8 cellular contexts compared by ENCODE assay signal in genomic region chr22:38504731-38505594, GRCh38. TPM values are rescaled to one million over a fixed set of nuclear protein-coding genes. Genes with fewer than 3 reads are reported as not detected.
DNase-seq lines count a peak whose midpoint lies in the region; ATAC-seq and TF ChIP-seq lines count a peak whose summit lies in the region.

No MANE protein-coding gene starts in this region.

- ATAC-seq in lower lobe of right lung: peak; percentile 24 to 46

- H3K9me3 ChIP-seq in BLaER1 treated with 17β-estradiol and CSF1 and Interleukin-3, amounts not matched to agents 10 nM and 100 nM (replicated peaks in 1 of 11): no peaks in the 10 kb centered on the region
- H3K9me3 ChIP-seq in HUES64 (ENCODE audit: insufficient read depth, low read depth, low read length): no peaks in the 10 kb centered on the region
- no peaks in the 10 kb centered on the region for H3K9me3 ChIP-seq in lower lobe of right lung

- no peaks in the 10 kb centered on the region for H3K27me3 ChIP-seq in BLaER1 treated with 17β-estradiol and CSF1 and Interleukin-3, amounts not matched to agents 10 nM and 100 nM
- H3K27me3 ChIP-seq in HUES64 (ENCODE audit: insufficient read depth, low read length) (no peaks in the 10 kb centered on the region), lower lobe of right lung (ENCODE audit: low read depth) (no peaks in the 10 kb centered on the region)

- WGBS in HUES64: under 1% methylated on average over 37 of the region's 40 CpGs

- DNase-seq in caudate nucleus (lab: John Stamatoyannopoulos, UW) (peak in 2 of 61 donors; percentile 9 to 17), lower lobe of right lung (peak; percentile 80), NCI-H526 treated with DMSO at 0.1 percent for 48 hours (lab: John Stamatoyannopoulos, UW) (no peak), NCI-H128 (lab: John Stamatoyannopoulos, UW; ENCODE audit: unreplicated experiment) (no peak)
- DNase-seq in stimulated activated CD8-positive, alpha-beta memory T cell treated with anti-CD3 and anti-CD28 coated beads, Interleukin-15, amount 100 ng/mL, for 24 hours (ENCODE audit: low read depth): peak; percentile 27

- peaks cover 33 to 54% (median 46%) of the 10 kb centered on the region in 11 experiments for H3K36me3 ChIP-seq in BLaER1 treated with 17β-estradiol and CSF1 and Interleukin-3, amounts not matched to agents 10 nM and 100 nM
- H3K36me3 ChIP-seq in HUES64 (ENCODE audit: insufficient read depth, low read length) (peaks cover 46% of the 10 kb centered on the region), lower lobe of right lung (peaks cover 34% of the 10 kb centered on the region)

- TF ChIP-seq CTCF in VCaP (conservative IDR thresholded peaks at IDR 0.05): no peak
- no peak for TF ChIP-seq CTCF in lower lobe of right lung (IDR thresholded peaks at IDR 0.05)

- intact Hi-C loops in lower lobe of right lung (cut with DNase I): no loop called here

- H3K9ac ChIP-seq in BLaER1 treated with 17β-estradiol and CSF1 and Interleukin-3, amounts not matched to agents 10 nM and 100 nM: peak overlapping the region; percentile 98 to 100 (median 100)
- H3K9ac ChIP-seq in HUES64 (ENCODE audit: low read depth, low read length): peak overlapping the region; percentile 100

- peaks cover 31 to 59% (median 43%) of the 10 kb centered on the region in 10 experiments for H3K4me1 ChIP-seq in BLaER1 treated with 17β-estradiol and CSF1 and Interleukin-3, amounts not matched to agents 10 nM and 100 nM
- H3K4me1 ChIP-seq in HUES64 (ENCODE audit: insufficient read depth, low read length): peaks cover 24% of the 10 kb centered on the region
- H3K4me1 ChIP-seq in lower lobe of right lung: peaks cover 42% of the 10 kb centered on the region

- H3K27ac ChIP-seq in BLaER1 treated with 17β-estradiol and CSF1 and Interleukin-3, amounts not matched to agents 10 nM and 100 nM: peak overlapping the region; percentile 99 to 100 (median 100)
- H3K27ac ChIP-seq in HUES64 (ENCODE audit: low read depth, low read length) (peak overlapping the region; percentile 100), VCaP (peak overlapping the region; percentile 99), caudate nucleus (ENCODE audit: low read depth, low read length) (peak overlapping the region; percentile 100), lower lobe of right lung (peak overlapping the region; percentile 100)

- peak overlapping the region; percentile 78 to 95 (median 93) for H3K4me3 ChIP-seq in BLaER1 treated with 17β-estradiol and CSF1 and Interleukin-3, amounts not matched to agents 10 nM and 100 nM
- H3K4me3 ChIP-seq in HUES64 (ENCODE audit: low read length) (peak overlapping the region; percentile 95), lower lobe of right lung (peak overlapping the region; percentile 80)

- H4K20me1 ChIP-seq in BLaER1 treated with 17β-estradiol and CSF1 and Interleukin-3, amounts not matched to agents 10 nM and 100 nM: peaks cover 48 to 56% (median 54%) of the 10 kb centered on the region in 11 experiments

- H3K4me2 ChIP-seq in BLaER1 treated with 17β-estradiol and CSF1 and Interleukin-3, amounts not matched to agents 10 nM and 100 nM: peak overlapping the region; percentile 79 to 97 (median 94)

RNA-seq across cellular contexts. Expression of gene DDX17, which starts 1.1 kb away (rescaled TPM):
- 201 TPM for polyA plus RNA-seq in HUES64 (2013, experiment 1 of 2)
- 203 TPM for polyA plus RNA-seq in HUES64 (2013, experiment 2 of 2)
- 457 TPM for total RNA-seq in lower lobe of right lung

RNA-seq across cellular contexts. Expression of gene KDELR3, which starts 37.1 kb away (rescaled TPM):
- polyA plus RNA-seq in HUES64 (2013, experiment 1 of 2): 5.8 TPM
- 7.6 TPM for polyA plus RNA-seq in HUES64 (2013, experiment 2 of 2)
- 8.3 TPM for total RNA-seq in lower lobe of right lung

RNA-seq across cellular contexts. Expression of gene KCNJ4, which starts 50.0 kb away (rescaled TPM):
- 0.60 TPM for polyA plus RNA-seq in HUES64 (2013, experiment 1 of 2)
- 1.5 TPM for polyA plus RNA-seq in HUES64 (2013, experiment 2 of 2)
- total RNA-seq in lower lobe of right lung: not detected

Comparison
In these comparisons a context has a peak if more than half of its experiments do, and no peak if none do; other contexts are left out.
1. DNase-seq: peak in lower lobe of right lung (single experiment) and stimulated activated CD8-positive, alpha-beta memory T cell treated with anti-CD3 and anti-CD28 coated beads, Interleukin-15, amount 100 ng/mL, for 24 hours (single experiment); none in NCI-H526 treated with DMSO at 0.1 percent for 48 hours (single experiment) and NCI-H128 (single experiment).
2. Peak in every context shown above with its lines, with median percentiles within 50 percentile points of each other: H3K27ac ChIP-seq and H3K4me3 ChIP-seq.